21 cellular contexts compared by ENCODE assay signal in the genomic region with DNA sequence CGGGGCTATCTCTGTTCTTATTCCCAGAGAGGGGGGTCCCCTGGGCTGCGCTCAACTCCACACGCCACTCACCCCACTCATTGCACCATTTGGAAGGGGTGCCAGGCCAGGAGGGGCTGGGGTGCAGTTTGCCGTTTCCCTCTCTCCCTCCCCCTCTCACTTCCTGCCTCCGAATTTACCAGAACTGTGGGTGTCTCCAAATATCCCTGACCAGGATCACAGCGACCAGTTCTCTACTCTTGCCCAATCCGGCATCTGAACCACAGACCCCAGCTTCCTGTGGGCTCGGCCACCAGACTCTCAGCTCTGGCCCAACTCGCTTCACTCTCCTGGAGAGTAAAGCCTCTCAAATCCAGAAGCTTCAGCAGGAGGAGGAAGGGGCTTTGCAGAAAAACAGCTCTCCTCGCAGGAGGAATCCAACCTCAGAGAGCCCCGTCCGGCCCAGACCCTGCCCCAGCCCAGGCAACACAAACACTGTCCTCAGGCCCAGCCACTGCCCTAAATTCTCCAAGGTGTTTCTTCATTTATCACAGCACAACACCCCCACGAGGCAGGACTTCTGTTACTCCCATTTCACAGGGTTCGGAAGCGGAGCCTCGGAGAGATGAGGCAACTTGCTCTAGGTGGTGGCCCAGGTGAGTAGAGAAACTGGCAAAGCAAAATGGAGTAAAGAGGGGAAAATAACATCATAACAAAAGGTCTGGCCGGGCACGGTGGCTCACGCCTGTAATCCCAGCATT. TPM values are rescaled to one million over a fixed set of nuclear protein-coding genes. Genes with fewer than 3 reads are reported as not detected.
DNase-seq lines count a peak whose midpoint lies in the region; ATAC-seq, FAIRE-seq and TF ChIP-seq lines count a peak whose summit lies in the region.
"Had no signal": no experiment of that assay in that cellular context is flagged by ENCODE, and none has a peak within 500 bp of the region (broad histone marks: within the 10 kb centered on the region; RNA-seq: fewer than 3 reads in every experiment).

No MANE protein-coding gene starts in this region.

- peak overlapping the region; percentile 39; the same call in 2 of the 3 replicates for H3K4me2 ChIP-seq in A549
- H3K4me2 ChIP-seq: KMS-11 had no signal

- H3K4me3 Mint-ChIP-seq in dendritic cell treated with granulocyte-macrophage colony-stimulating factor and Interleukin-4, amounts not matched to agents 40 ng/mL and 50 ng/mL, for 4 days: peak overlapping the region; percentile 71

- no peak for TF ChIP-seq POLR2A in A549 (IDR thresholded peaks at IDR 0.05; ENCODE audit: low read length)

- no peak overlapping the region for H3K27ac Mint-ChIP-seq in dendritic cell treated with granulocyte-macrophage colony-stimulating factor and Interleukin-4, amounts not matched to agents 40 ng/mL and 50 ng/mL, for 4 days

- peak overlapping the region; percentile 17 to 36; a peak in 2 of 6 replicates for H3K27ac ChIP-seq in A549
- H3K27ac ChIP-seq: colonic mucosa, KMS-11, neutrophil, uterus had no signal

- no peaks in the 10 kb centered on the region for H3K27me3 Mint-ChIP-seq in dendritic cell treated with granulocyte-macrophage colony-stimulating factor and Interleukin-4, amounts not matched to agents 40 ng/mL and 50 ng/mL, for 4 days

- H3K36me3 Mint-ChIP-seq in dendritic cell treated with granulocyte-macrophage colony-stimulating factor and Interleukin-4, amounts not matched to agents 40 ng/mL and 50 ng/mL, for 4 days (ENCODE audit: low read depth): peaks cover 6% of the 10 kb centered on the region

- DNase-seq in A549 (ENCODE audit: low read depth in 1 of 2, low spot score in 1 of 2) (no peak), KBM-7 (peak; percentile 45), mesenteric fat pad (ENCODE audit: low spot score) (peak; percentile 79), GF-D8 (lab: John Stamatoyannopoulos, UW) (no peak)
- no peak for DNase-seq in stimulated activated naive CD4-positive, alpha-beta T cell treated with Interleukin-2 at 50 U/mL for 16 hours (lab: John Stamatoyannopoulos, UW)
- DNase-seq: ACHN; activated CD4-positive, alpha-beta T cell treated with anti-CD3 and anti-CD28 coated beads, Interleukin-2, amount 50 U/mL, for 1 hour; colonic mucosa; NCI-H187; NCI-H510A treated with DMSO at 0.1 percent for 48 hours; stimulated activated naive CD4-positive, alpha-beta T cell; uterus had no signal

- TF ChIP-seq CTCF in A549 (IDR thresholded peaks at IDR 0.05): no peak

- no peak for FAIRE-seq in A549 (lab: Jason Lieb, UNC)
- FAIRE-seq: RCC 7860 had no signal

- in situ Hi-C loops in KBM-7 (cut with MboI; ENCODE audit: low pct_unique_long_range_greater_than_20kb, low sequenced_read_pairs): no loop called here

- H3K9me3 Mint-ChIP-seq in dendritic cell treated with granulocyte-macrophage colony-stimulating factor and Interleukin-4, amounts not matched to agents 40 ng/mL and 50 ng/mL, for 4 days: peaks cover 8% of the 10 kb centered on the region

- POLR2A ChIA-PET in A549 (lab: Yijun Ruan, JAX): no interaction called here

- intact Hi-C loops in dendritic cell treated with granulocyte-macrophage colony-stimulating factor and Interleukin-4, amounts not matched to agents 40 ng/mL and 50 ng/mL, for 4 days (cut with micrococcal nuclease): loop anchor here (2.0 kb wide), 1 partner anchor 18 kb away; no protein-coding TSS in a partner anchor

- no peak overlapping the region for H3K4me3 ChIP-seq in A549
- H3K4me3 ChIP-seq: colonic mucosa, esophagus muscularis mucosa, uterus had no signal

- H3K4me1 Mint-ChIP-seq in dendritic cell treated with granulocyte-macrophage colony-stimulating factor and Interleukin-4, amounts not matched to agents 40 ng/mL and 50 ng/mL, for 4 days (ENCODE audit: low read depth): peaks cover 35% of the 10 kb centered on the region

- CTCF ChIA-PET in A549 (lab: Yijun Ruan, JAX): interaction anchor here (0.6 to 45.7 kb wide), 5 partner anchors 11 to 63 kb away, joined by 3 to 1477 read pairs (median 10); partner anchors contain the start of genes SLC16A11 and SLC16A13

- no peaks in the 10 kb centered on the region for H3K9me3 ChIP-seq in A549
- H3K9me3 ChIP-seq: colonic mucosa, neutrophil, uterus had no signal

- ATAC-seq in A549 (no peak), HG02870 (IDR thresholded peaks at IDR 0.05; ENCODE audit: unreplicated experiment) (no peak), HG03469 (IDR thresholded peaks at IDR 0.05; ENCODE audit: unreplicated experiment) (no peak)

- WGBS in A549 (ENCODE audit: missing lambda C conversion rate): 75% methylated on average over 19 of the region's 19 CpGs

- TF ChIP-seq EP300 in A549 (IDR thresholded peaks at IDR 0.05): no peak

- H3K4me1 ChIP-seq in A549: peaks cover 9% of the 10 kb centered on the region; the same call in 2 of the 3 replicates
- H3K4me1 ChIP-seq: colonic mucosa, esophagus muscularis mucosa, uterus had no signal

- no peak for TF ChIP-seq RAD21 in A549 (conservative IDR thresholded peaks at IDR 0.05 in 1 of 2, IDR thresholded peaks at IDR 0.05 in 1 of 2)

TF ChIP-seq in A549, 52 proteins besides CTCF, POLR2A, EP300 and RAD21:
- TF ChIP-seq JUNB (IDR thresholded peaks at IDR 0.05): no peak
- TF ChIP-seq EHF (CRISPR knock-in tag; IDR thresholded peaks at IDR 0.05): no peak
- no peak for TF ChIP-seq RCOR1 (IDR thresholded peaks at IDR 0.05; ENCODE audit: low read depth, low read length)
- no peak for TF ChIP-seq PHF8 (IDR thresholded peaks at IDR 0.05; ENCODE audit: borderline replicate concordance, low read depth)
- no peak for TF ChIP-seq KDM5A (IDR thresholded peaks at IDR 0.05)
- no peak for TF ChIP-seq ESRRA (IDR thresholded peaks at IDR 0.05; ENCODE audit: borderline replicate concordance, low read length)
- TF ChIP-seq NPAS2 (CRISPR knock-in tag; IDR thresholded peaks at IDR 0.05; ENCODE audit: borderline replicate concordance): no peak

RNA-seq across cellular contexts. Expression of gene ASGR2, which starts 0.4 kb away (rescaled TPM):
- polyA plus RNA-seq in A549 (2011; rRNA removed) (0.25 and 0.34 TPM in 2 replicates), A549 (2017; fragmentation: RNase III; extraction: RNeasy Plus Mini Kit Qiagen cat#74134 plus additional on column Dnase treatment) (0.06 TPM in 1 of 3 replicates, not detected in the others)
- 0.10 and 0.11 TPM in 2 replicates for polyA plus RNA-seq in A549 (2012; cell fraction: cytosol; rRNA removed)
- 0.06 and 0.31 TPM in 2 replicates for polyA plus RNA-seq in A549 (2012; cell fraction: nucleus; rRNA removed)
- polyA minus RNA-seq in A549 (2011; rRNA and poly(A)+ RNA removed): not detected in 2 replicates
- total RNA-seq in mesenteric fat pad: 3.3 TPM
- total RNA-seq: skeletal muscle tissue; T-helper 2 cell treated with Interferon-gamma antibody and Interleukin-4, amounts not matched to agents 100 ng/mL and 5 ng/mL, for 36 hours; uterus had no signal

RNA-seq across cellular contexts. Expression of gene CLEC10A, which starts 35.0 kb away (rescaled TPM):
- polyA plus RNA-seq in A549 (2011; rRNA removed): not detected in 2 replicates
- polyA plus RNA-seq in A549 (2012; cell fraction: cytosol; rRNA removed): not detected in 2 replicates
- polyA plus RNA-seq in A549 (2012; cell fraction: nucleus; rRNA removed): not detected in 2 replicates
- not detected in 3 replicates for polyA plus RNA-seq in A549 (2017; fragmentation: RNase III; extraction: RNeasy Plus Mini Kit Qiagen cat#74134 plus additional on column Dnase treatment)
- not detected in 2 replicates for polyA minus RNA-seq in A549 (2011; rRNA and poly(A)+ RNA removed)
- total RNA-seq in mesenteric fat pad: 20.6 TPM
- total RNA-seq: T-helper 2 cell treated with Interferon-gamma antibody and Interleukin-4, amounts not matched to agents 100 ng/mL and 5 ng/mL, for 36 hours had no signal

Comparison
In these comparisons a context has a peak if more than half of its experiments do, and no peak if none do; other contexts are left out.
1. DNase-seq: peak in KBM-7 (single experiment) and mesenteric fat pad (single experiment); none in A549 (0 of 2), GF-D8 (single experiment) and stimulated activated naive CD4-positive, alpha-beta T cell treated with Interleukin-2 at 50 U/mL for 16 hours (single experiment).